Comparison of ENCODE assay signal across 8 cellular contexts in the genomic region with DNA sequence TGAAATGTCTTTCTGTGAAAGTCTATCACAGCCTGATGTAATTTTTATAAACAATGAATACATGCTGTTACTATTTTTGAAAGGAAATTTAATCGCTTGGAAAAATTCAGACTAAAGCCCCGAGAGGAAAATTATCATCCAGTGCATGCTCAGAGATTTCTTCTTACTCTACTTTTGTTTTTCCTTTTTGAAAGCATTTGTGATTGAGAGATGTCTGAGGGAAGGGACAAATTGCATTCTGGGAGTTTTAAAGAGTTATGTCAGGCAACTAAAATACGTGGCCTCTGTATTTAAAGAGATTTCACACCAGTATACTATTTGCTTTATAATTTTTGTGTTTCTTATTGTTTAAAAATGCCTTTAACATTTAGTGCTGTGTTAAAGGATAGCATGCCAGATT. TPM values are rescaled to one million over a fixed set of nuclear protein-coding genes. Genes with fewer than 3 reads are reported as not detected.
A peak's percentile ranks its signal among the peaks of the same experiment; 100 is the strongest.
DNase-seq lines count a peak whose midpoint lies in the region; ATAC-seq, FAIRE-seq and TF ChIP-seq lines count a peak whose summit lies in the region.

No MANE protein-coding gene starts in this region.

- FAIRE-seq in GM12878 (lab: Jason Lieb, UNC) (no peak), RCC 7860 (lab: Jason Lieb, UNC) (no peak)

- H3K18ac ChIP-seq in trophoblast cell (ENCODE audit: low read length) = no peak overlapping the region

- in situ Hi-C loops in GM12878 (cut with MboI) = loop anchor here (5.0 kb wide), 1 partner anchor 71 kb away; no protein-coding TSS in a partner anchor

- peaks cover 34% of the 10 kb centered on the region for H3K79me2 ChIP-seq in GM12878 (ENCODE audit: control insufficient read depth, insufficient read depth, low read length)
- peaks cover 15% of the 10 kb centered on the region for H3K79me2 ChIP-seq in trophoblast cell (ENCODE audit: control insufficient read depth, insufficient read depth, low read length, poor library complexity)

- no peak overlapping the region for H4K12ac ChIP-seq in trophoblast cell (ENCODE audit: low read depth, low read length)

- TF ChIP-seq POLR2A in GM12878 (IDR thresholded peaks at IDR 0.05; ENCODE audit: low read depth, low read length) = no peak

- peaks cover 41 to 50% (median 42%) of the 10 kb centered on the region in 3 donors for H3K4me1 Mint-ChIP-seq in IgD-negative memory B cell

- no peaks in the 10 kb centered on the region for H3K27me3 Mint-ChIP-seq in IgD-negative memory B cell

- peak overlapping the region; percentile 73 for H3K4me2 ChIP-seq in GM12878 (ENCODE audit: control insufficient read depth, insufficient read depth)
- H3K4me2 ChIP-seq in trophoblast cell (ENCODE audit: low read length) = no peak overlapping the region

- no peak overlapping the region for H4K91ac ChIP-seq in trophoblast cell (ENCODE audit: low read depth, low read length)

- peaks cover 11% of the 10 kb centered on the region for H3K79me1 ChIP-seq in trophoblast cell (ENCODE audit: low read length)

- no peak for TF ChIP-seq CTCF in AG10803 (conservative IDR thresholded peaks at IDR 0.05; ENCODE audit: low read length)
- no peak for TF ChIP-seq CTCF in GM12878 (IDR thresholded peaks at IDR 0.05 in 2 of 3, conservative IDR thresholded peaks at IDR 0.05 in 1 of 3; ENCODE audit: control insufficient read depth in 2 of 3, extremely low read depth in 1 of 3, insufficient read depth in 1 of 3, low read depth in 3 of 3, low read length in 3 of 3)

- H3K27ac Mint-ChIP-seq in IgD-negative memory B cell = peak overlapping the region; percentile 97 to 99 (median 98)

- POLR2A ChIA-PET in GM12878 (lab: Charles Lee) = interaction anchor here (1.0 to 1.4 kb wide), 2 partner anchors 93 to 94 kb away, joined by 3 to 5 read pairs; partner anchors contain the start of gene EIF2S3

- no peak for TF ChIP-seq RAD21 in GM12878 (IDR thresholded peaks at IDR 0.05; ENCODE audit: insufficient read depth, low read depth, low read length)

- H2BK5ac ChIP-seq in trophoblast cell (ENCODE audit: low read depth, low read length, poor library complexity) = no peak overlapping the region

- no peaks in the 10 kb centered on the region for H3K9me3 ChIP-seq in GM12878 (replicated peaks; ENCODE audit: control insufficient read depth, insufficient read depth, low read length)
- H3K9me3 ChIP-seq in mucosa of stomach (ENCODE audit: control insufficient read depth, low read length) = no peaks in the 10 kb centered on the region
- H3K9me3 ChIP-seq in trophoblast cell (ENCODE audit: insufficient read depth, low read depth, low read length) = no peaks in the 10 kb centered on the region

- CTCF ChIA-PET in GM12878 (lab: Yijun Ruan, JAX) = no interaction called here

- H3K27ac ChIP-seq in GM12878 (ENCODE audit: control insufficient read depth, insufficient read depth) (peak overlapping the region; percentile 80), trophoblast cell (ENCODE audit: low read depth, low read length) (no peak overlapping the region)

- no peak for ATAC-seq in GM12878

- SMC1A ChIA-PET in GM12878 (lab: Charles Lee; ENCODE audit: uncharacterized antibody, unreplicated experiment) = interaction anchor here (1.2 kb wide), 1 partner anchor 18 kb away, joined by 3 read pairs; no protein-coding TSS in a partner anchor

- H3K4me1 ChIP-seq in GM12878 (ENCODE audit: control insufficient read depth, insufficient read depth, low read length) (peaks cover 17% of the 10 kb centered on the region), mucosa of stomach (ENCODE audit: control insufficient read depth, insufficient read depth, low read length) (peaks cover 5% of the 10 kb centered on the region), trophoblast cell (ENCODE audit: control insufficient read depth in 1 of 2, insufficient read depth in 2 of 2, low read length in 2 of 2) (peaks cover 2 to 5% of the 10 kb centered on the region in 2 experiments)

- H4K20me1 ChIP-seq in GM12878 (ENCODE audit: control insufficient read depth, insufficient read depth) = no peaks in the 10 kb centered on the region

- peak overlapping the region; percentile 57; the same call in 1 of the 2 replicates for H3K4me3 ChIP-seq in AG10803 (ENCODE audit: low read length)
- H3K4me3 ChIP-seq in GM12878 = peak overlapping the region; percentile 63
- no peak overlapping the region for H3K4me3 ChIP-seq in mucosa of stomach (ENCODE audit: low read length)
- H3K4me3 ChIP-seq in trophoblast cell (ENCODE audit: low read depth, low read length) = no peak overlapping the region

- intact Hi-C loops in GM12878 (cut with micrococcal nuclease; ENCODE audit: unreplicated experiment) = no loop called here

- RAD21 ChIA-PET in GM12878 (lab: Charles Lee; ENCODE audit: unreplicated experiment) = no interaction called here

- H2AFZ ChIP-seq in GM12878 (ENCODE audit: control insufficient read depth, low read depth, low read length) (peak overlapping the region; percentile 30; the same call in 1 of the 2 replicates), trophoblast cell (ENCODE audit: insufficient read depth, low read length, poor library complexity) (no peak overlapping the region)

- no peak overlapping the region for H2AK5ac ChIP-seq in trophoblast cell (ENCODE audit: low read length)

- H3K14ac ChIP-seq in trophoblast cell (ENCODE audit: low read length) = no peak overlapping the region

- peak overlapping the region; percentile 82 to 94 (median 92) for H3K4me3 Mint-ChIP-seq in IgD-negative memory B cell

- no peaks in the 10 kb centered on the region for H3K9me3 Mint-ChIP-seq in IgD-negative memory B cell

- 20% methylated on average over 3 of the region's 3 CpGs for WGBS in GM12878 (ENCODE audit: insufficient coverage, insufficient replicate concordance, low lambda C conversion rate, missing lambda C conversion rate)
- no CpG with 5 or more reads among the region's 3 CpGs for WGBS in trophoblast cell (ENCODE audit: extremely low coverage, insufficient coverage, insufficient read length)

- H3K4ac ChIP-seq in trophoblast cell (ENCODE audit: low read depth, low read length) = no peak overlapping the region

- no peak overlapping the region for H3K23ac ChIP-seq in trophoblast cell (ENCODE audit: low read length)

- no peak for TF ChIP-seq EP300 in GM12878 (IDR thresholded peaks at IDR 0.05; ENCODE audit: borderline replicate concordance in 1 of 2, control insufficient read depth in 1 of 2, low read depth in 2 of 2, low read length in 2 of 2)

- H3K9ac ChIP-seq in GM12878 (ENCODE audit: control insufficient read depth, insufficient read depth, low read length) = peak overlapping the region; percentile 91
- H3K9ac ChIP-seq in mucosa of stomach (ENCODE audit: low read length) = peak overlapping the region; percentile 72
- H3K9ac ChIP-seq in trophoblast cell (ENCODE audit: low read length) = no peak overlapping the region

- no peak overlapping the region for H2BK12ac ChIP-seq in trophoblast cell (ENCODE audit: low read length)

- DNase-seq in AG10803 (ENCODE audit: low read depth) (no peak), GM12878 (ENCODE audit: low read depth, low spot score) (no peak), DMS153 treated with DMSO at 0.1 percent for 48 hours (lab: John Stamatoyannopoulos, UW; ENCODE audit: unreplicated experiment) (no peak), RCC 7860 (ENCODE audit: low spot score) (no peak), trophoblast cell (no peak), cortex of kidney (lab: John Stamatoyannopoulos, UW) (no peak)

- no peak overlapping the region for H2BK120ac ChIP-seq in trophoblast cell (ENCODE audit: insufficient read depth, low read length, poor library complexity)

- H3K27me3 ChIP-seq in GM12878 (replicated peaks in 1 of 2; ENCODE audit: control insufficient read depth in 2 of 2, insufficient read depth in 2 of 2, low read length in 1 of 2) (no peaks in the 10 kb centered on the region), mucosa of stomach (ENCODE audit: control insufficient read depth, insufficient read depth, low read length) (no peaks in the 10 kb centered on the region), trophoblast cell (ENCODE audit: insufficient read depth, low read length) (no peaks in the 10 kb centered on the region)

- BruUV-seq in GM12878 (replicated peaks; lab: Mats Ljungman, UMichigan) = no TSS peak

- peaks cover 2% of the 10 kb centered on the region for H3K36me3 Mint-ChIP-seq in IgD-negative memory B cell

- H4K8ac ChIP-seq in trophoblast cell (ENCODE audit: low read depth, low read length) = no peak overlapping the region

- H3K36me3 ChIP-seq in GM12878 (ENCODE audit: control insufficient read depth in 2 of 2, insufficient read depth in 2 of 2, low read length in 1 of 2) (no peaks in the 10 kb centered on the region), mucosa of stomach (ENCODE audit: control insufficient read depth, insufficient read depth, low read length) (no peaks in the 10 kb centered on the region), trophoblast cell (ENCODE audit: control insufficient read depth in 1 of 2, insufficient read depth in 2 of 2, low read length in 2 of 2) (peaks cover 0 to 2% of the 10 kb centered on the region in 2 experiments)

TF ChIP-seq in GM12878, 131 proteins besides CTCF, POLR2A, EP300 and RAD21 (continues in another document):
- no peak for TF ChIP-seq RCOR1 (conservative IDR thresholded peaks at IDR 0.05; ENCODE audit: low read depth, low read length)

RNA-seq across cellular contexts. Expression of gene ZFX, which starts 1.4 kb away (rescaled TPM):
- polyA plus RNA-seq in IgD-negative memory B cell (39.1 TPM), GM12878 (2011; rRNA removed) (26.0 and 30.2 TPM in 2 replicates), GM12878 (2014; fragmentation: Illumina TruSeq; extraction: Trizol) (17.9 and 18.8 TPM in 2 replicates), GM12878 (2014; fragmentation: Nextera tagmentation; extraction: Ambion mirVana) (10 to 100 TPM in 1 of 2 experiments, 1 to 10 TPM in 1; 6.8 to 17.8 TPM), GM12878 (2014; rRNA removed) (16.3 and 17.4 TPM in 2 replicates), GM12878 (2016; fragmentation: Nextera tagmentation; extraction: Ambion mirVana) (10 to 100 TPM; 23.5 to 25.7 TPM)
- 78.0 and 85.0 TPM in 2 replicates for total RNA-seq in GM12878 (2013; cell fraction: nucleolus; rRNA removed)
- total RNA-seq in GM12878 (2014; rRNA removed) (26.6 and 27.2 TPM in 2 replicates), GM12878 (2014; rRNA removed; fragmentation: Illumina TruSeq; extraction: Trizol) (32.0 and 33.4 TPM in 2 replicates), GM12878 (2021) (36.7 and 40.9 TPM in 2 replicates)
- 15.3 TPM for polyA plus RNA-seq in GM12878 (2011; ENCODE audit: low read depth)
- 12.2 and 14.1 TPM in 2 replicates for polyA plus RNA-seq in GM12878 (2011; cell fraction: cytosol; rRNA removed)
- 21.4 and 21.7 TPM in 2 replicates for polyA plus RNA-seq in GM12878 (2011; cell fraction: nucleus; rRNA removed)
- polyA plus RNA-seq in GM12878 (2012) = 14.3 and 18.4 TPM in 2 replicates
- 74.5 and 136 TPM in 2 replicates for polyA minus RNA-seq in GM12878 (2011; rRNA and poly(A)+ RNA removed)
- 30.3 and 39.6 TPM in 2 replicates for polyA minus RNA-seq in GM12878 (2011; cell fraction: cytosol; rRNA and poly(A)+ RNA removed)
- 28.9 and 43.2 TPM in 2 replicates for polyA minus RNA-seq in GM12878 (2011; cell fraction: nucleus; rRNA and poly(A)+ RNA removed)
- polyA plus RNA-seq in trophoblast cell (2013) = 10.5 and 12.0 TPM in 2 replicates

Comparison
In these comparisons a context has a peak if more than half of its experiments do, and no peak if none do; other contexts are left out.
1. H3K4me3 ChIP-seq: peak in AG10803 (single experiment) and GM12878 (single experiment); none in mucosa of stomach (single experiment) and trophoblast cell (single experiment).